ENCODE assay signal across 13 cellular contexts in genomic region chr3:33001889-33002288, GRCh38. TPM values are rescaled to one million over a fixed set of nuclear protein-coding genes. Genes with fewer than 3 reads are reported as not detected.
DNase-seq lines count a peak whose midpoint lies in the region; ATAC-seq and TF ChIP-seq lines count a peak whose summit lies in the region.
"Had no signal": no experiment of that assay in that cellular context is flagged by ENCODE, and none has a peak within 500 bp of the region (broad histone marks: within the 10 kb centered on the region; RNA-seq: fewer than 3 reads in every experiment).

No MANE protein-coding gene starts in this region.

- no peak overlapping the region for H3K56ac ChIP-seq in mesendoderm (ENCODE audit: low read length)

- no peak overlapping the region for H3K4me3 ChIP-seq in hepatocyte
- H3K4me3 ChIP-seq in mesendoderm (ENCODE audit: low read length) = no peak overlapping the region

- no peak overlapping the region for H3K9ac ChIP-seq in mesendoderm (ENCODE audit: low read length)

- ATAC-seq in GM18502 (IDR thresholded peaks at IDR 0.05; ENCODE audit: poor library complexity, unreplicated experiment) = peak; percentile 78
- ATAC-seq in GM21367 (IDR thresholded peaks at IDR 0.05; ENCODE audit: unreplicated experiment) = peak; percentile 78
- peak; percentile 83 for ATAC-seq in HG03565 (IDR thresholded peaks at IDR 0.05; ENCODE audit: unreplicated experiment)

- H2AK5ac ChIP-seq in mesendoderm (ENCODE audit: low read length) = no peak overlapping the region

- TF ChIP-seq CTCF in hepatocyte (IDR thresholded peaks at IDR 0.05; ENCODE audit: poor library complexity) = no peak

- no peaks in the 10 kb centered on the region for H3K79me1 ChIP-seq in mesendoderm (ENCODE audit: low read length)

- H3K4me1 ChIP-seq in hepatocyte (ENCODE audit: insufficient read depth) (peaks cover 3% of the 10 kb centered on the region), mesendoderm (ENCODE audit: control insufficient read depth, low read depth, low read length) (no peaks in the 10 kb centered on the region)

- H4K5ac ChIP-seq in mesendoderm (ENCODE audit: low read length) = no peak overlapping the region

- H3K36me3 ChIP-seq in hepatocyte (replicated peaks; ENCODE audit: insufficient read depth, low read depth) (no peaks in the 10 kb centered on the region), mesendoderm (ENCODE audit: control insufficient read depth, insufficient read depth, low read length) (no peaks in the 10 kb centered on the region)

- H3K4ac ChIP-seq in mesendoderm (ENCODE audit: low read depth, low read length) = no peak overlapping the region

- H3K79me2 ChIP-seq in hepatocyte = no peaks in the 10 kb centered on the region
- no peaks in the 10 kb centered on the region for H3K79me2 ChIP-seq in mesendoderm (ENCODE audit: control insufficient read depth, insufficient read depth, low read length)

- H3K27me3 ChIP-seq in hepatocyte (no peaks in the 10 kb centered on the region), mesendoderm (ENCODE audit: insufficient read depth, low read length, poor library complexity) (no peaks in the 10 kb centered on the region)

- H3K23ac ChIP-seq in mesendoderm (ENCODE audit: low read length) = no peak overlapping the region

- H2BK120ac ChIP-seq in mesendoderm (ENCODE audit: low read depth, low read length) = no peak overlapping the region

- H3K18ac ChIP-seq in mesendoderm (ENCODE audit: low read length) = no peak overlapping the region

- no peak overlapping the region for H4K8ac ChIP-seq in mesendoderm (ENCODE audit: low read depth, low read length)

- no peak overlapping the region for H2AFZ ChIP-seq in hepatocyte

- H2BK5ac ChIP-seq in mesendoderm (ENCODE audit: low read length) = no peak overlapping the region

- H4K20me1 ChIP-seq in hepatocyte (ENCODE audit: insufficient read depth, poor library complexity, severe bottlenecking) = no peaks in the 10 kb centered on the region

- no peak overlapping the region for H3K27ac ChIP-seq in hepatocyte
- no peak overlapping the region for H3K27ac ChIP-seq in mesendoderm (ENCODE audit: low read depth, low read length)

- H2BK15ac ChIP-seq in mesendoderm (replicated peaks; ENCODE audit: low read depth) = no peak overlapping the region

- H3K4me2 ChIP-seq in hepatocyte = no peak overlapping the region
- no peak overlapping the region for H3K4me2 ChIP-seq in mesendoderm (ENCODE audit: low read length)

- no peaks in the 10 kb centered on the region for H3K9me3 ChIP-seq in hepatocyte (ENCODE audit: low read depth)

- no peaks in the 10 kb centered on the region for H3K9me2 ChIP-seq in hepatocyte (replicated peaks; ENCODE audit: insufficient read depth)

- DNase-seq in germinal center (ENCODE audit: low spot score) (peak; percentile 22), hepatocyte (ENCODE audit: low spot score) (no peak), NCI-H2196 (lab: John Stamatoyannopoulos, UW; ENCODE audit: unreplicated experiment) (no peak), mesenteric fat pad (ENCODE audit: low spot score) (no peak), mesendoderm (no peak)
- DNase-seq: Calu3, H9, NCI-H146, SW 1271 had no signal

- WGBS in hepatocyte (ENCODE audit: low lambda C conversion rate, missing lambda C conversion rate) = 87% methylated on average over 2 of the region's 2 CpGs
- no CpG with 5 or more reads among the region's 2 CpGs for WGBS in mesendoderm (ENCODE audit: extremely low coverage, insufficient coverage, low lambda C conversion rate)

RNA-seq across cellular contexts. Expression of gene CCR4, which starts 50.4 kb away (rescaled TPM):
- total RNA-seq in hepatocyte (0.13 TPM in 1 of 2 replicates, not detected in the other), mesenteric fat pad (0.48 TPM)
- not detected in 2 replicates for polyA plus RNA-seq in hepatocyte
- polyA plus RNA-seq in mesendoderm (2013, experiment 1 of 2) = 0.01 TPM
- 0.04 TPM for polyA plus RNA-seq in mesendoderm (2013, experiment 2 of 2)
- total RNA-seq: Calu3, skeletal muscle tissue had no signal
